ENCODE assay signal across 22 cellular contexts in genomic region chr4:95293014-95293413, GRCh38.
A peak's percentile ranks its signal among the peaks of the same experiment; 100 is the strongest.
DNase-seq lines count a peak whose midpoint lies in the region.
"Had no signal": no experiment of that assay in that cellular context is flagged by ENCODE, and none has a peak within 500 bp of the region (broad histone marks: within the 10 kb centered on the region; RNA-seq: fewer than 3 reads in every experiment).

No MANE protein-coding gene starts in this region.

- peak overlapping the region; percentile 27 for H3K27ac ChIP-seq in SJSA1
- H3K27ac ChIP-seq in substantia nigra (ENCODE audit: low read depth, low read length, poor library complexity, severe bottlenecking), result peak overlapping the region; percentile 59
- H3K27ac ChIP-seq: A549, body of pancreas, coronary artery, neutrophil, thyroid gland had no signal

- CTCF ChIA-PET in activated naive CD4-positive, alpha-beta T cell treated with anti-CD3 and anti-CD28 coated beads, Interleukin-2, amount 10 ng/mL, durations not matched to agents 7 days and 5 days (lab: Charles Lee), result no interaction called here

- H3K9me3 Mint-ChIP-seq in activated naive CD4-positive, alpha-beta T cell treated with anti-CD3 and anti-CD28 coated beads, Interleukin-2, amount 10 ng/mL, durations not matched to agents 7 days and 5 days, result no peaks in the 10 kb centered on the region
- H3K9me3 Mint-ChIP-seq: activated CD4-positive, alpha-beta T cell treated with anti-CD3 and anti-CD28 coated beads, Interleukin-2, amount 10 ng/mL, durations not matched to agents 24 days and 14 days; activated naive CD4-positive, alpha-beta T cell treated with anti-CD3 and anti-CD28 coated beads for 36 hours; stimulated activated effector memory CD8-positive, alpha-beta T cell treated with anti-CD3 and anti-CD28 coated beads, Interleukin-12 subunit alpha, Interleukin-12 subunit beta, amount 100 ng/mL, for 72 hours had no signal

- no peaks in the 10 kb centered on the region for H3K27me3 Mint-ChIP-seq in activated naive CD4-positive, alpha-beta T cell treated with anti-CD3 and anti-CD28 coated beads, Interleukin-2, amount 10 ng/mL, durations not matched to agents 7 days and 5 days
- H3K27me3 Mint-ChIP-seq: activated CD4-positive, alpha-beta T cell treated with anti-CD3 and anti-CD28 coated beads, Interleukin-2, amount 10 ng/mL, durations not matched to agents 24 days and 14 days had no signal

- no peaks in the 10 kb centered on the region for H3K27me3 ChIP-seq in SJSA1 (replicated peaks)
- H3K27me3 ChIP-seq: body of pancreas, neutrophil, thyroid gland had no signal

- peaks cover 14% of the 10 kb centered on the region; the same call in 1 of the 2 replicates for H3K4me1 ChIP-seq in SJSA1 (replicated peaks)
- H3K4me1 ChIP-seq: body of pancreas, thyroid gland had no signal

- peaks cover 41% of the 10 kb centered on the region for H3K4me1 Mint-ChIP-seq in activated naive CD4-positive, alpha-beta T cell treated with anti-CD3 and anti-CD28 coated beads, Interleukin-2, amount 10 ng/mL, durations not matched to agents 7 days and 5 days
- H3K4me1 Mint-ChIP-seq: stimulated activated effector memory CD8-positive, alpha-beta T cell treated with anti-CD3 and anti-CD28 coated beads, Interleukin-12 subunit alpha, Interleukin-12 subunit beta, amount 100 ng/mL, for 72 hours had no signal

- H3K36me3 Mint-ChIP-seq in activated naive CD4-positive, alpha-beta T cell treated with anti-CD3 and anti-CD28 coated beads, Interleukin-2, amount 10 ng/mL, durations not matched to agents 7 days and 5 days, result no peaks in the 10 kb centered on the region
- H3K36me3 Mint-ChIP-seq: CD14-positive monocyte; stimulated activated effector memory CD8-positive, alpha-beta T cell treated with anti-CD3 and anti-CD28 coated beads, Interleukin-12 subunit alpha, Interleukin-12 subunit beta, amount 100 ng/mL, for 72 hours had no signal

- no peak overlapping the region for H3K4me3 ChIP-seq in SJSA1
- H3K4me3 ChIP-seq: A549, body of pancreas, coronary artery, thyroid gland had no signal

- DNase-seq in activated naive CD4-positive, alpha-beta T cell treated with anti-CD3 and anti-CD28 coated beads, Interleukin-2, amount 10 ng/mL, durations not matched to agents 7 days and 5 days, result peak; percentile 22
- no peak for DNase-seq in activated naive CD4-positive, alpha-beta T cell (lab: John Stamatoyannopoulos, UW)
- DNase-seq in SJSA1 (ENCODE audit: low read depth in 1 of 2, low spot score in 2 of 2), result peak in 1 of 2 experiments; percentile 47
- peak; percentile 35 for DNase-seq in dermis blood vessel endothelial cell
- DNase-seq in substantia nigra (lab: John Stamatoyannopoulos, UW), result no peak
- no peak for DNase-seq in DMS79 (lab: John Stamatoyannopoulos, UW)
- DNase-seq in NCI-H2196 (lab: John Stamatoyannopoulos, UW; ENCODE audit: unreplicated experiment), result no peak
- no peak for DNase-seq in NCI-H524 treated with DMSO at 0.1 percent for 48 hours (lab: John Stamatoyannopoulos, UW)
- DNase-seq: activated CD4-positive, alpha-beta T cell treated with anti-CD3 and anti-CD28 coated beads, Interleukin-2, amount 10 ng/mL, durations not matched to agents 24 days and 14 days; activated naive CD4-positive, alpha-beta T cell treated with anti-CD3 and anti-CD28 coated beads for 36 hours; activated T-cell treated with anti-CD3 and anti-CD28 coated beads for 4 hours; body of pancreas; left cardiac atrium; NCI-H1092 treated with DMSO at 0.1 percent for 48 hours; NCI-H2081 treated with DMSO at 0.1 percent for 48 hours; NCI-H69; thyroid gland had no signal

- H3K36me3 ChIP-seq in SJSA1, result no peaks in the 10 kb centered on the region
- H3K36me3 ChIP-seq: neutrophil, thyroid gland had no signal

- peak overlapping the region; percentile 59 for H3K27ac Mint-ChIP-seq in activated naive CD4-positive, alpha-beta T cell treated with anti-CD3 and anti-CD28 coated beads, Interleukin-2, amount 10 ng/mL, durations not matched to agents 7 days and 5 days
- H3K27ac Mint-ChIP-seq: activated CD4-positive, alpha-beta T cell treated with anti-CD3 and anti-CD28 coated beads, Interleukin-2, amount 10 ng/mL, durations not matched to agents 24 days and 14 days; activated naive CD4-positive, alpha-beta T cell treated with anti-CD3 and anti-CD28 coated beads for 36 hours; CD14-positive monocyte; stimulated activated effector memory CD8-positive, alpha-beta T cell treated with anti-CD3 and anti-CD28 coated beads, Interleukin-12 subunit alpha, Interleukin-12 subunit beta, amount 100 ng/mL, for 72 hours had no signal

- no peak overlapping the region for H3K4me3 Mint-ChIP-seq in activated naive CD4-positive, alpha-beta T cell treated with anti-CD3 and anti-CD28 coated beads, Interleukin-2, amount 10 ng/mL, durations not matched to agents 7 days and 5 days
- H3K4me3 Mint-ChIP-seq: activated CD4-positive, alpha-beta T cell treated with anti-CD3 and anti-CD28 coated beads, Interleukin-2, amount 10 ng/mL, durations not matched to agents 24 days and 14 days; activated naive CD4-positive, alpha-beta T cell treated with anti-CD3 and anti-CD28 coated beads for 36 hours; CD14-positive monocyte; stimulated activated effector memory CD8-positive, alpha-beta T cell treated with anti-CD3 and anti-CD28 coated beads, Interleukin-12 subunit alpha, Interleukin-12 subunit beta, amount 100 ng/mL, for 72 hours had no signal

- no peaks in the 10 kb centered on the region; the same call in 1 of the 2 replicates for H3K9me3 ChIP-seq in SJSA1 (replicated peaks)
- H3K9me3 ChIP-seq: body of pancreas, neutrophil, thyroid gland had no signal

Comparison
In these comparisons a context has a peak if more than half of its experiments do, and no peak if none do; other contexts are left out.
1. DNase-seq: peak in activated naive CD4-positive, alpha-beta T cell treated with anti-CD3 and anti-CD28 coated beads, Interleukin-2, amount 10 ng/mL, durations not matched to agents 7 days and 5 days (single experiment) and dermis blood vessel endothelial cell (single experiment); none in activated naive CD4-positive, alpha-beta T cell (0 of 4), substantia nigra (0 of 49), DMS79 (single experiment), NCI-H2196 (single experiment) and NCI-H524 treated with DMSO at 0.1 percent for 48 hours (single experiment).